26 cellular contexts compared by ENCODE assay signal in genomic region chr3:79233431-79234060, GRCh38.
"Had no signal": no experiment of that assay in that cellular context is flagged by ENCODE, and none has a peak within 500 bp of the region (broad histone marks: within the 10 kb centered on the region; RNA-seq: fewer than 3 reads in every experiment).

No MANE protein-coding gene starts in this region.

- H3K4me3 ChIP-seq: body of pancreas, cardiac muscle cell, ovary, prostate gland, thoracic aorta, vagina had no signal

- H3K27me3 Mint-ChIP-seq: activated B cell treated with CpG ODN at 0.5 μM for 24 hours; activated CD4-positive, alpha-beta T cell treated with anti-CD3 and anti-CD28 coated beads for 36 hours; activated naive CD8-positive, alpha-beta T cell treated with anti-CD3 and anti-CD28 coated beads, Interleukin-2, amount 10 ng/mL, durations not matched to agents 7 days and 5 days; memory B cell; type B pancreatic cell had no signal

- H3K27ac Mint-ChIP-seq: activated B cell treated with CpG ODN at 0.5 μM for 24 hours; activated CD4-positive, alpha-beta T cell treated with anti-CD3 and anti-CD28 coated beads for 36 hours; activated naive CD4-positive, alpha-beta T cell treated with anti-CD3 and anti-CD28 coated beads for 36 hours; activated naive CD8-positive, alpha-beta T cell treated with anti-CD3 and anti-CD28 coated beads, Interleukin-2, amount 10 ng/mL, durations not matched to agents 7 days and 5 days; activated T-cell treated with anti-CD3 and anti-CD28 coated beads, Interleukin-2, amount 50 U/mL, for 72 hours; memory B cell; nephron; type B pancreatic cell had no signal

- H3K9me3 Mint-ChIP-seq: type B pancreatic cell had no signal

- H3K36me3 Mint-ChIP-seq: activated naive CD8-positive, alpha-beta T cell treated with anti-CD3 and anti-CD28 coated beads, Interleukin-2, amount 10 ng/mL, durations not matched to agents 7 days and 5 days; memory B cell; type B pancreatic cell had no signal

- H3K27me3 ChIP-seq: body of pancreas, cardiac muscle cell, neutrophil, ovary, vagina had no signal

- DNase-seq: activated B cell treated with CpG ODN at 0.5 μM for 24 hours; activated CD4-positive, alpha-beta T cell treated with anti-CD3 and anti-CD28 coated beads for 36 hours; activated CD4-positive, alpha-beta T cell treated with anti-CD3 and anti-CD28 coated beads, Interleukin-2, amount 50 U/mL, for 4 hours; activated effector memory CD4-positive, alpha-beta T cell treated with Interleukin-2 at 50 U/mL for 16 hours; activated naive CD4-positive, alpha-beta T cell treated with anti-CD3 and anti-CD28 coated beads for 36 hours; activated naive CD8-positive, alpha-beta T cell treated with anti-CD3 and anti-CD28 coated beads, Interleukin-2, amount 10 ng/mL, durations not matched to agents 7 days and 5 days; activated T-cell treated with anti-CD3 and anti-CD28 coated beads, Interleukin-2, amount 50 U/mL, for 72 hours; amygdala; body of pancreas; cortex of kidney; foreskin fibroblast; islet precursor cell; left colon; ovary; stimulated activated CD4-positive, alpha-beta T cell treated with anti-CD3 and anti-CD28 coated beads, Interleukin-4, amount 100 ng/mL, for 24 hours; stimulated activated naive CD4-positive, alpha-beta T cell treated with Interleukin-2 at 50 U/mL for 16 hours; T1000 had no signal

- H3K9me3 ChIP-seq: body of pancreas, neutrophil, ovary, prostate gland, thoracic aorta, vagina had no signal

- H3K36me3 ChIP-seq: cardiac muscle cell, neutrophil, ovary, prostate gland, thoracic aorta, vagina had no signal

- H3K27ac ChIP-seq: body of pancreas, cardiac muscle cell, epithelial cell of prostate, neutrophil, ovary, prostate gland, thoracic aorta, vagina had no signal

- H3K4me3 Mint-ChIP-seq: activated B cell treated with CpG ODN at 0.5 μM for 24 hours; activated CD4-positive, alpha-beta T cell treated with anti-CD3 and anti-CD28 coated beads for 36 hours; activated naive CD4-positive, alpha-beta T cell treated with anti-CD3 and anti-CD28 coated beads for 36 hours; activated naive CD8-positive, alpha-beta T cell treated with anti-CD3 and anti-CD28 coated beads, Interleukin-2, amount 10 ng/mL, durations not matched to agents 7 days and 5 days; activated T-cell treated with anti-CD3 and anti-CD28 coated beads, Interleukin-2, amount 50 U/mL, for 72 hours; memory B cell; nephron; type B pancreatic cell had no signal

- ATAC-seq: activated CD4-positive, alpha-beta T cell treated with anti-CD3 and anti-CD28 coated beads for 36 hours; activated T-cell treated with anti-CD3 and anti-CD28 coated beads, Interleukin-2, amount 50 U/mL, for 72 hours; body of pancreas; left colon had no signal

- H3K4me1 ChIP-seq: body of pancreas, prostate gland, vagina had no signal

- H3K4me1 Mint-ChIP-seq: activated B cell treated with CpG ODN at 0.5 μM for 24 hours; activated CD4-positive, alpha-beta T cell treated with anti-CD3 and anti-CD28 coated beads for 36 hours; activated naive CD8-positive, alpha-beta T cell treated with anti-CD3 and anti-CD28 coated beads, Interleukin-2, amount 10 ng/mL, durations not matched to agents 7 days and 5 days; memory B cell; nephron had no signal
